Comparison of ENCODE assay signal across 1 cellular context in genomic region chr16:9225527-9226316, GRCh38.
TF ChIP-seq lines count a peak whose summit lies in the region.

No MANE protein-coding gene starts in this region.

TF ChIP-seq in HCT116, 20 proteins besides CTCF, POLR2A, EP300 and RAD21 (continued from another document):
- no peak for TF ChIP-seq REST (IDR thresholded peaks at IDR 0.05; ENCODE audit: low read depth)
- no peak for TF ChIP-seq SP1 (IDR thresholded peaks at IDR 0.05; ENCODE audit: low read depth)
- no peak for TF ChIP-seq EZH2 (IDR thresholded peaks at IDR 0.05)
- TF ChIP-seq EZH2phosphoT487 (IDR thresholded peaks at IDR 0.05; ENCODE audit: borderline replicate concordance) = no peak
- no peak for TF ChIP-seq TCF7L2 (IDR thresholded peaks at IDR 0.05; ENCODE audit: borderline replicate concordance, extremely low read depth, insufficient read depth, insufficient read length)
- no peak for TF ChIP-seq ATF3 (IDR thresholded peaks at IDR 0.05)
- no peak for TF ChIP-seq ZNF274 (IDR thresholded peaks at IDR 0.05; ENCODE audit: low read depth, low read length)
- TF ChIP-seq SIN3A (IDR thresholded peaks at IDR 0.05; ENCODE audit: low read depth) = no peak
